Comparison of ENCODE assay signal across 1 cellular context in the genomic region with DNA sequence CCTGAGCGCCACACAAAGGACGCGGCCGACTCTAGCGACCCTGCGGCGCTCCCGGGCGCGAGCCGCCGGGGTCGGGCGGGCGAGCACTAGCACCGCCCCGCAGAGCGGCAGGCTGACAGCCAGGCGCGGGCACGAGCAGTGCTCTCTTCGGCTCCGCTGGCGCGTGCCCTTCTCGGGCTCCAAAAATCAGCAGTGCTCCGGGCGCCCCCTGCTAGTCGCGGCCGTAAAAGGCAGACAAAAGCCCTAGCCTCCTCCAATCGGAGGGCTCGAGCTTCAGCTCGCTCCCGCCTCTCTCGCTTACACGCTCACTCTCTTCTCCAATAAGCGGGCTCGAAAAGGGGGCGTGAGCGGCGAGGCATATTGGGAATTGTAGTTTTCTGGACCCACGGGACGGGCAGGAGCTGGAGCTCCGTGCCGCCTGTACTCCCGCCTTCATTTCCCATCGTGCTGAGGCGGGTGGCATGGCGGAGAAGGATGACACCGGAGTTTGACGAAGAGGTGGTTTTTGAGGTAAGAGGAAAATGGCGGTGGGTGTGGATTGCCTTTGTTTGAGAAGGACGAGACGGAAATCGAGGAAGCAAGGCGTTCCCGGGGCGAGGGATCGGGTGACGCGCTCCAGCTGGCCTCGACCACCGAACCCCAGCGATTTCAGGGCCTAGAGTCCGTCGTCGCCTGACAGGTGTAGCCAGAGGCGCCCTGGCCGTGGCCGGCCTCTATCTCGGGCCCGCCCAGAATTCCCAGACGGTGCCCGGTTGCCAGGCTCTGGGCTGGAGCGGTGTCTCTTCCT.
A peak's percentile ranks its signal among the peaks of the same experiment; 100 is the strongest.
TF ChIP-seq lines count a peak whose summit lies in the region.

A gene (minus strand): TSS at position 91 of the 787 bp plus-strand sequence. CDS start 227 bp downstream, outside the sequence.
A gene with protein sequence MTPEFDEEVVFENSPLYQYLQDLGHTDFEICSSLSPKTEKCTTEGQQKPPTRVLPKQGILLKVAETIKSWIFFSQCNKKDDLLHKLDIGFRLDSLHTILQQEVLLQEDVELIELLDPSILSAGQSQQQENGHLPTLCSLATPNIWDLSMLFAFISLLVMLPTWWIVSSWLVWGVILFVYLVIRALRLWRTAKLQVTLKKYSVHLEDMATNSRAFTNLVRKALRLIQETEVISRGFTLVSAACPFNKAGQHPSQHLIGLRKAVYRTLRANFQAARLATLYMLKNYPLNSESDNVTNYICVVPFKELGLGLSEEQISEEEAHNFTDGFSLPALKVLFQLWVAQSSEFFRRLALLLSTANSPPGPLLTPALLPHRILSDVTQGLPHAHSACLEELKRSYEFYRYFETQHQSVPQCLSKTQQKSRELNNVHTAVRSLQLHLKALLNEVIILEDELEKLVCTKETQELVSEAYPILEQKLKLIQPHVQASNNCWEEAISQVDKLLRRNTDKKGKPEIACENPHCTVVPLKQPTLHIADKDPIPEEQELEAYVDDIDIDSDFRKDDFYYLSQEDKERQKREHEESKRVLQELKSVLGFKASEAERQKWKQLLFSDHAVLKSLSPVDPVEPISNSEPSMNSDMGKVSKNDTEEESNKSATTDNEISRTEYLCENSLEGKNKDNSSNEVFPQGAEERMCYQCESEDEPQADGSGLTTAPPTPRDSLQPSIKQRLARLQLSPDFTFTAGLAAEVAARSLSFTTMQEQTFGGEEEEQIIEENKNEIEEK (plus strand): TSS at position 431 of the 787 bp plus-strand sequence. CDS start 44 bp downstream, at position 475.

TF ChIP-seq in K562, 482 proteins besides CTCF, POLR2A, EP300 and RAD21 (continued from another document and continues in another):
- TF ChIP-seq, protein P1, sequence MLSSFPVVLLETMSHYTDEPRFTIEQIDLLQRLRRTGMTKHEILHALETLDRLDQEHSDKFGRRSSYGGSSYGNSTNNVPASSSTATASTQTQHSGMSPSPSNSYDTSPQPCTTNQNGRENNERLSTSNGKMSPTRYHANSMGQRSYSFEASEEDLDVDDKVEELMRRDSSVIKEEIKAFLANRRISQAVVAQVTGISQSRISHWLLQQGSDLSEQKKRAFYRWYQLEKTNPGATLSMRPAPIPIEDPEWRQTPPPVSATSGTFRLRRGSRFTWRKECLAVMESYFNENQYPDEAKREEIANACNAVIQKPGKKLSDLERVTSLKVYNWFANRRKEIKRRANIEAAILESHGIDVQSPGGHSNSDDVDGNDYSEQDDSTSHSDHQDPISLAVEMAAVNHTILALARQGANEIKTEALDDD (IDR thresholded peaks at IDR 0.05) = no peak; the same call in 1 of the 2 replicates
- no peak; the same call in none of the 2 replicates for TF ChIP-seq POLR2AphosphoS5 (IDR thresholded peaks at IDR 0.05; ENCODE audit: control insufficient read depth, insufficient read depth, low read depth, low read length)
- peak; percentile 73 for TF ChIP-seq CHD2 (IDR thresholded peaks at IDR 0.05; ENCODE audit: low read depth, low read length)
- TF ChIP-seq FOXM1 (IDR thresholded peaks at IDR 0.05; ENCODE audit: low read depth) = no peak
- no peak for TF ChIP-seq FOXM1 (CRISPR knock-in tag; IDR thresholded peaks at IDR 0.05; ENCODE audit: low read depth)
- TF ChIP-seq CBX2 (IDR thresholded peaks at IDR 0.05; ENCODE audit: insufficient read depth, low read length, poor library complexity, severe bottlenecking) = no peak
- no peak for TF ChIP-seq ZNF23 (CRISPR knock-in tag; IDR thresholded peaks at IDR 0.05)
- TF ChIP-seq MECOM (CRISPR knock-in tag; IDR thresholded peaks at IDR 0.05) = no peak
- no peak for TF ChIP-seq XRCC3 (IDR thresholded peaks at IDR 0.05)
- peak; percentile 47; the same call in 1 of the 2 replicates for TF ChIP-seq JUND (IDR thresholded peaks at IDR 0.05; ENCODE audit: borderline replicate concordance, low read depth, low read length)
- TF ChIP-seq JUND (tag; IDR thresholded peaks at IDR 0.05; ENCODE audit: borderline replicate concordance, low read depth, low read length) = 0 out of 3 replicates have a peak, but pooled peaks have one; percentile 10
- TF ChIP-seq, protein P2, sequence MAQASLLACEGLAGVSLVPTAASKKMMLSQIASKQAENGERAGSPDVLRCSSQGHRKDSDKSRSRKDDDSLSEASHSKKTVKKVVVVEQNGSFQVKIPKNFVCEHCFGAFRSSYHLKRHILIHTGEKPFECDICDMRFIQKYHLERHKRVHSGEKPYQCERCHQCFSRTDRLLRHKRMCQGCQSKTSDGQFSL (CRISPR knock-in tag; IDR thresholded peaks at IDR 0.05) = no peak; the same call in 1 of the 2 replicates
- TF ChIP-seq, protein P2 (tag; IDR thresholded peaks at IDR 0.05) = no peak; a peak in 1 of 4 replicates
- no peak for TF ChIP-seq BRD9 (IDR thresholded peaks at IDR 0.05; ENCODE audit: low read depth, partially characterized antibody)
- TF ChIP-seq, protein P3, sequence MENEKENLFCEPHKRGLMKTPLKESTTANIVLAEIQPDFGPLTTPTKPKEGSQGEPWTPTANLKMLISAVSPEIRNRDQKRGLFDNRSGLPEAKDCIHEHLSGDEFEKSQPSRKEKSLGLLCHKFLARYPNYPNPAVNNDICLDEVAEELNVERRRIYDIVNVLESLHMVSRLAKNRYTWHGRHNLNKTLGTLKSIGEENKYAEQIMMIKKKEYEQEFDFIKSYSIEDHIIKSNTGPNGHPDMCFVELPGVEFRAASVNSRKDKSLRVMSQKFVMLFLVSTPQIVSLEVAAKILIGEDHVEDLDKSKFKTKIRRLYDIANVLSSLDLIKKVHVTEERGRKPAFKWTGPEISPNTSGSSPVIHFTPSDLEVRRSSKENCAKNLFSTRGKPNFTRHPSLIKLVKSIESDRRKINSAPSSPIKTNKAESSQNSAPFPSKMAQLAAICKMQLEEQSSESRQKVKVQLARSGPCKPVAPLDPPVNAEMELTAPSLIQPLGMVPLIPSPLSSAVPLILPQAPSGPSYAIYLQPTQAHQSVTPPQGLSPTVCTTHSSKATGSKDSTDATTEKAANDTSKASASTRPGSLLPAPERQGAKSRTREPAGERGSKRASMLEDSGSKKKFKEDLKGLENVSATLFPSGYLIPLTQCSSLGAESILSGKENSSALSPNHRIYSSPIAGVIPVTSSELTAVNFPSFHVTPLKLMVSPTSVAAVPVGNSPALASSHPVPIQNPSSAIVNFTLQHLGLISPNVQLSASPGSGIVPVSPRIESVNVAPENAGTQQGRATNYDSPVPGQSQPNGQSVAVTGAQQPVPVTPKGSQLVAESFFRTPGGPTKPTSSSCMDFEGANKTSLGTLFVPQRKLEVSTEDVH (IDR thresholded peaks at IDR 0.05; ENCODE audit: low read depth, partially characterized antibody) = peak; percentile 76
- TF ChIP-seq, protein P4, sequence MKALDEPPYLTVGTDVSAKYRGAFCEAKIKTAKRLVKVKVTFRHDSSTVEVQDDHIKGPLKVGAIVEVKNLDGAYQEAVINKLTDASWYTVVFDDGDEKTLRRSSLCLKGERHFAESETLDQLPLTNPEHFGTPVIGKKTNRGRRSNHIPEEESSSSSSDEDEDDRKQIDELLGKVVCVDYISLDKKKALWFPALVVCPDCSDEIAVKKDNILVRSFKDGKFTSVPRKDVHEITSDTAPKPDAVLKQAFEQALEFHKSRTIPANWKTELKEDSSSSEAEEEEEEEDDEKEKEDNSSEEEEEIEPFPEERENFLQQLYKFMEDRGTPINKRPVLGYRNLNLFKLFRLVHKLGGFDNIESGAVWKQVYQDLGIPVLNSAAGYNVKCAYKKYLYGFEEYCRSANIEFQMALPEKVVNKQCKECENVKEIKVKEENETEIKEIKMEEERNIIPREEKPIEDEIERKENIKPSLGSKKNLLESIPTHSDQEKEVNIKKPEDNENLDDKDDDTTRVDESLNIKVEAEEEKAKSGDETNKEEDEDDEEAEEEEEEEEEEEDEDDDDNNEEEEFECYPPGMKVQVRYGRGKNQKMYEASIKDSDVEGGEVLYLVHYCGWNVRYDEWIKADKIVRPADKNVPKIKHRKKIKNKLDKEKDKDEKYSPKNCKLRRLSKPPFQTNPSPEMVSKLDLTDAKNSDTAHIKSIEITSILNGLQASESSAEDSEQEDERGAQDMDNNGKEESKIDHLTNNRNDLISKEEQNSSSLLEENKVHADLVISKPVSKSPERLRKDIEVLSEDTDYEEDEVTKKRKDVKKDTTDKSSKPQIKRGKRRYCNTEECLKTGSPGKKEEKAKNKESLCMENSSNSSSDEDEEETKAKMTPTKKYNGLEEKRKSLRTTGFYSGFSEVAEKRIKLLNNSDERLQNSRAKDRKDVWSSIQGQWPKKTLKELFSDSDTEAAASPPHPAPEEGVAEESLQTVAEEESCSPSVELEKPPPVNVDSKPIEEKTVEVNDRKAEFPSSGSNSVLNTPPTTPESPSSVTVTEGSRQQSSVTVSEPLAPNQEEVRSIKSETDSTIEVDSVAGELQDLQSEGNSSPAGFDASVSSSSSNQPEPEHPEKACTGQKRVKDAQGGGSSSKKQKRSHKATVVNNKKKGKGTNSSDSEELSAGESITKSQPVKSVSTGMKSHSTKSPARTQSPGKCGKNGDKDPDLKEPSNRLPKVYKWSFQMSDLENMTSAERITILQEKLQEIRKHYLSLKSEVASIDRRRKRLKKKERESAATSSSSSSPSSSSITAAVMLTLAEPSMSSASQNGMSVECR (CRISPR knock-in tag; IDR thresholded peaks at IDR 0.05) = peak; percentile 73
- TF ChIP-seq KAT2B (IDR thresholded peaks at IDR 0.05; ENCODE audit: low read depth, low read length) = no peak
- TF ChIP-seq IRF2 (CRISPR knock-in tag; IDR thresholded peaks at IDR 0.05) = no peak
- TF ChIP-seq SLC30A9 (CRISPR knock-in tag; IDR thresholded peaks at IDR 0.05) = no peak
- TF ChIP-seq TCF7 (IDR thresholded peaks at IDR 0.05; ENCODE audit: borderline replicate concordance) = no peak
- no peak for TF ChIP-seq TRIM24 (IDR thresholded peaks at IDR 0.05)
- no peak; the same call in 1 of the 2 replicates for TF ChIP-seq KAT7 (CRISPR knock-in tag; IDR thresholded peaks at IDR 0.05; ENCODE audit: borderline replicate concordance)
- TF ChIP-seq BHLHE40 (IDR thresholded peaks at IDR 0.05; ENCODE audit: low read length) = peak; percentile 92
- no peak for TF ChIP-seq ZNF57 (CRISPR knock-in tag; IDR thresholded peaks at IDR 0.05)
- TF ChIP-seq KDM2B (CRISPR knock-in tag; IDR thresholded peaks at IDR 0.05) = no peak
- no peak for TF ChIP-seq BCL6 (CRISPR knock-in tag; IDR thresholded peaks at IDR 0.05)
- TF ChIP-seq SRSF9 (IDR thresholded peaks at IDR 0.05; ENCODE audit: borderline replicate concordance, low read depth, low read length) = no peak
- TF ChIP-seq, protein P5, sequence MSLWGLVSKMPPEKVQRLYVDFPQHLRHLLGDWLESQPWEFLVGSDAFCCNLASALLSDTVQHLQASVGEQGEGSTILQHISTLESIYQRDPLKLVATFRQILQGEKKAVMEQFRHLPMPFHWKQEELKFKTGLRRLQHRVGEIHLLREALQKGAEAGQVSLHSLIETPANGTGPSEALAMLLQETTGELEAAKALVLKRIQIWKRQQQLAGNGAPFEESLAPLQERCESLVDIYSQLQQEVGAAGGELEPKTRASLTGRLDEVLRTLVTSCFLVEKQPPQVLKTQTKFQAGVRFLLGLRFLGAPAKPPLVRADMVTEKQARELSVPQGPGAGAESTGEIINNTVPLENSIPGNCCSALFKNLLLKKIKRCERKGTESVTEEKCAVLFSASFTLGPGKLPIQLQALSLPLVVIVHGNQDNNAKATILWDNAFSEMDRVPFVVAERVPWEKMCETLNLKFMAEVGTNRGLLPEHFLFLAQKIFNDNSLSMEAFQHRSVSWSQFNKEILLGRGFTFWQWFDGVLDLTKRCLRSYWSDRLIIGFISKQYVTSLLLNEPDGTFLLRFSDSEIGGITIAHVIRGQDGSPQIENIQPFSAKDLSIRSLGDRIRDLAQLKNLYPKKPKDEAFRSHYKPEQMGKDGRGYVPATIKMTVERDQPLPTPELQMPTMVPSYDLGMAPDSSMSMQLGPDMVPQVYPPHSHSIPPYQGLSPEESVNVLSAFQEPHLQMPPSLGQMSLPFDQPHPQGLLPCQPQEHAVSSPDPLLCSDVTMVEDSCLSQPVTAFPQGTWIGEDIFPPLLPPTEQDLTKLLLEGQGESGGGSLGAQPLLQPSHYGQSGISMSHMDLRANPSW (CRISPR knock-in tag; IDR thresholded peaks at IDR 0.05) = no peak
- TF ChIP-seq SMARCE1 (IDR thresholded peaks at IDR 0.05) = no peak
- peak; percentile 91 for TF ChIP-seq POLR2G (IDR thresholded peaks at IDR 0.05; ENCODE audit: low read depth, low read length)
- TF ChIP-seq, protein P6, sequence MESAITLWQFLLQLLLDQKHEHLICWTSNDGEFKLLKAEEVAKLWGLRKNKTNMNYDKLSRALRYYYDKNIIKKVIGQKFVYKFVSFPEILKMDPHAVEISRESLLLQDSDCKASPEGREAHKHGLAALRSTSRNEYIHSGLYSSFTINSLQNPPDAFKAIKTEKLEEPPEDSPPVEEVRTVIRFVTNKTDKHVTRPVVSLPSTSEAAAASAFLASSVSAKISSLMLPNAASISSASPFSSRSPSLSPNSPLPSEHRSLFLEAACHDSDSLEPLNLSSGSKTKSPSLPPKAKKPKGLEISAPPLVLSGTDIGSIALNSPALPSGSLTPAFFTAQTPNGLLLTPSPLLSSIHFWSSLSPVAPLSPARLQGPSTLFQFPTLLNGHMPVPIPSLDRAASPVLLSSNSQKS (CRISPR knock-in tag; IDR thresholded peaks at IDR 0.05) = no peak
- TF ChIP-seq, protein P7, sequence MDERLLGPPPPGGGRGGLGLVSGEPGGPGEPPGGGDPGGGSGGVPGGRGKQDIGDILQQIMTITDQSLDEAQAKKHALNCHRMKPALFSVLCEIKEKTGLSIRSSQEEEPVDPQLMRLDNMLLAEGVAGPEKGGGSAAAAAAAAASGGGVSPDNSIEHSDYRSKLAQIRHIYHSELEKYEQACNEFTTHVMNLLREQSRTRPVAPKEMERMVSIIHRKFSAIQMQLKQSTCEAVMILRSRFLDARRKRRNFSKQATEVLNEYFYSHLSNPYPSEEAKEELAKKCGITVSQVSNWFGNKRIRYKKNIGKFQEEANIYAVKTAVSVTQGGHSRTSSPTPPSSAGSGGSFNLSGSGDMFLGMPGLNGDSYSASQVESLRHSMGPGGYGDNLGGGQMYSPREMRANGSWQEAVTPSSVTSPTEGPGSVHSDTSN (CRISPR knock-in tag; IDR thresholded peaks at IDR 0.05; ENCODE audit: low read depth) = no peak
- TF ChIP-seq, protein P7 (tag; conservative IDR thresholded peaks at IDR 0.05; ENCODE audit: low read depth) = peak; percentile 75
- no peak for TF ChIP-seq ZNF76 (CRISPR knock-in tag; IDR thresholded peaks at IDR 0.05; ENCODE audit: borderline replicate concordance)
- TF ChIP-seq HDAC1 (IDR thresholded peaks at IDR 0.05) = peak in 1 of 2 experiments; percentile 76; a peak in 2 of 4 replicates
